Comparison of ENCODE assay signal across 22 cellular contexts in the genomic region with DNA sequence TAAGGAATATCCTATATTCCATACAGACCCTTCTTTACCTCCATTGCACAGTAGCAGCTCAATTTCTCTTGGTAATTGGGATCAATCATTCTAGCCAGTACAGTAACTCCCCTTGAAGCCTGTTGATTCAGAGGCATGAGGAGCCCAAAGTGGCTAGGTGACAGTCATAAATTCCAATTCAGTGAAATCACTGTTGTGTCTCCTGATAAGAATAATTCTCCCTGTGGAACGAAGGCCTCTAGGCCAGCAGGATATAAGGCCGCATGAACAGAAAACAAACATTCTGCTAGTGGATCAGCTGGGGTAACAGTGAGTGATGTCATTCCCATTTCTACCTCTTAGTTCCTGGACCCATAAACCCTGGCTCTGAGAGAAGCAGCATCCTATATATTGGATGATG.
DNase-seq lines count a peak whose midpoint lies in the region; TF ChIP-seq lines count a peak whose summit lies in the region.
"Had no signal": no experiment of that assay in that cellular context is flagged by ENCODE, and none has a peak within 500 bp of the region (broad histone marks: within the 10 kb centered on the region; RNA-seq: fewer than 3 reads in every experiment).

No MANE protein-coding gene starts in this region.

- peaks cover 7% of the 10 kb centered on the region for H3K4me1 Mint-ChIP-seq in progenitor cell of endocrine pancreas (ENCODE audit: low read depth)
- H3K4me1 Mint-ChIP-seq: B cell, CD14-positive monocyte, GM23338 had no signal

- H3K4me3 ChIP-seq in brain microvascular endothelial cell (ENCODE audit: low read depth, low read length): no peak overlapping the region
- no peak overlapping the region for H3K4me3 ChIP-seq in OCI-LY7 (ENCODE audit: low read depth, low read length, poor library complexity, severe bottlenecking)
- H3K4me3 ChIP-seq: GM23338, HAP-1, SJSA1 had no signal

- no peaks in the 10 kb centered on the region for H3K79me2 ChIP-seq in OCI-LY7 (ENCODE audit: insufficient read depth, low read depth, low read length)

- H3K9me3 Mint-ChIP-seq in progenitor cell of endocrine pancreas (ENCODE audit: low read depth): peaks cover 20% of the 10 kb centered on the region
- H3K9me3 Mint-ChIP-seq: GM23338 had no signal

- H3K27ac ChIP-seq in brain microvascular endothelial cell (no peak overlapping the region), OCI-LY7 (ENCODE audit: low read depth, low read length, poor library complexity, severe bottlenecking) (no peak overlapping the region)
- H3K27ac ChIP-seq: HL-60, SJSA1 had no signal

- no peak overlapping the region for H3K4me3 Mint-ChIP-seq in progenitor cell of endocrine pancreas (ENCODE audit: low read depth)
- H3K4me3 Mint-ChIP-seq: B cell, CD14-positive monocyte, GM23338 had no signal

- no peak overlapping the region for H3K27ac Mint-ChIP-seq in progenitor cell of endocrine pancreas
- H3K27ac Mint-ChIP-seq: B cell, CD14-positive monocyte, GM23338 had no signal

- CTCF ChIA-PET in OCI-LY7 (lab: Charles Lee; ENCODE audit: unreplicated experiment): no interaction called here

- no peaks in the 10 kb centered on the region for H3K4me1 ChIP-seq in OCI-LY7 (ENCODE audit: insufficient read depth, low read length, poor library complexity, severe bottlenecking)
- H3K4me1 ChIP-seq: HAP-1, SJSA1 had no signal

- in situ Hi-C loops in Caki2 (cut with HindIII; ENCODE audit: low pct_unique_long_range_greater_than_20kb, low sequenced_read_pairs) (no loop called here), brain microvascular endothelial cell (cut with HindIII; ENCODE audit: low pct_ligation_motif_present, low sequenced_read_pairs) (no loop called here)

- BruUV-seq in OCI-LY7 (replicated peaks; lab: Mats Ljungman, UMichigan): no TSS peak

- H2AFZ ChIP-seq in OCI-LY7 (ENCODE audit: low read length): no peak overlapping the region
- H2AFZ ChIP-seq: GM23338 had no signal

- H3K9me3 ChIP-seq in OCI-LY7 (ENCODE audit: low read length): no peaks in the 10 kb centered on the region
- H3K9me3 ChIP-seq: HAP-1 had no signal

- intact Hi-C loops in OCI-LY7 (cut with micrococcal nuclease; ENCODE audit: unreplicated experiment) (no loop called here), head of caudate nucleus (cut with DNase I) (no loop called here)

- H3K9me2 ChIP-seq in OCI-LY7 (ENCODE audit: insufficient read depth, low read length): no peaks in the 10 kb centered on the region

- peaks cover 2% of the 10 kb centered on the region for H3K36me3 Mint-ChIP-seq in progenitor cell of endocrine pancreas (ENCODE audit: insufficient read depth)
- H3K36me3 Mint-ChIP-seq: CD14-positive monocyte had no signal

- H3K4me2 ChIP-seq in OCI-LY7 (ENCODE audit: low read length): no peak overlapping the region
- H3K4me2 ChIP-seq: GM23338 had no signal

- no peaks in the 10 kb centered on the region for H4K20me1 ChIP-seq in OCI-LY7 (ENCODE audit: insufficient read depth, low read length)

- H3K27me3 Mint-ChIP-seq in progenitor cell of endocrine pancreas: peaks cover 13% of the 10 kb centered on the region
- H3K27me3 Mint-ChIP-seq: B cell had no signal

- TF ChIP-seq CTCF in brain microvascular endothelial cell (IDR thresholded peaks at IDR 0.05; ENCODE audit: low read depth, low read length, missing control alignments) (no peak), OCI-LY7 (conservative IDR thresholded peaks at IDR 0.05; ENCODE audit: low read length) (no peak), progenitor cell of endocrine pancreas (IDR thresholded peaks at IDR 0.05; ENCODE audit: unreplicated experiment) (no peak)

- H3K27me3 ChIP-seq in brain microvascular endothelial cell (replicated peaks): no peaks in the 10 kb centered on the region
- H3K27me3 ChIP-seq: SJSA1 had no signal

- H3K36me3 ChIP-seq in brain microvascular endothelial cell (replicated peaks) (no peaks in the 10 kb centered on the region), OCI-LY7 (ENCODE audit: insufficient read depth, low read length) (no peaks in the 10 kb centered on the region)
- H3K36me3 ChIP-seq: HAP-1, SJSA1 had no signal

- DNase-seq in Caki2 (ENCODE audit: low read depth) (peak; percentile 45), M059J (ENCODE audit: low read depth) (peak; percentile 51), brain microvascular endothelial cell (peak; percentile 72), kidney tubule cell (ENCODE audit: low spot score) (peak; percentile 65), OCI-LY7 (ENCODE audit: low spot score) (no peak), progenitor cell of endocrine pancreas (ENCODE audit: low spot score, unreplicated experiment) (no peak), head of caudate nucleus (no peak)
- DNase-seq in activated CD8-positive, alpha-beta memory T cell treated with anti-CD3 and anti-CD28 coated beads for 24 hours: no peak
- DNase-seq: KBM-7; NCI-H1092; NCI-H1436; NCI-H2029; NCI-H226; NCI-H510A treated with DMSO at 0.1 percent for 48 hours; NCI-H748 treated with DMSO at 0.1 percent for 48 hours; NK-92 treated with Interleukin-12 subunit alpha and Interleukin-12 subunit beta, amount 100 ng/mL, for 24 hours had no signal

- POLR2A ChIA-PET in OCI-LY7 (lab: Charles Lee): no interaction called here

Comparison
In these comparisons a context has a peak if more than half of its experiments do, and no peak if none do; other contexts are left out.
1. DNase-seq: peak in Caki2 (single experiment), M059J (single experiment), brain microvascular endothelial cell (single experiment) and kidney tubule cell (single experiment); none in OCI-LY7 (single experiment), progenitor cell of endocrine pancreas (single experiment), head of caudate nucleus (0 of 42) and activated CD8-positive, alpha-beta memory T cell treated with anti-CD3 and anti-CD28 coated beads for 24 hours (single experiment).